8 cellular contexts compared by ENCODE assay signal in the genomic region with DNA sequence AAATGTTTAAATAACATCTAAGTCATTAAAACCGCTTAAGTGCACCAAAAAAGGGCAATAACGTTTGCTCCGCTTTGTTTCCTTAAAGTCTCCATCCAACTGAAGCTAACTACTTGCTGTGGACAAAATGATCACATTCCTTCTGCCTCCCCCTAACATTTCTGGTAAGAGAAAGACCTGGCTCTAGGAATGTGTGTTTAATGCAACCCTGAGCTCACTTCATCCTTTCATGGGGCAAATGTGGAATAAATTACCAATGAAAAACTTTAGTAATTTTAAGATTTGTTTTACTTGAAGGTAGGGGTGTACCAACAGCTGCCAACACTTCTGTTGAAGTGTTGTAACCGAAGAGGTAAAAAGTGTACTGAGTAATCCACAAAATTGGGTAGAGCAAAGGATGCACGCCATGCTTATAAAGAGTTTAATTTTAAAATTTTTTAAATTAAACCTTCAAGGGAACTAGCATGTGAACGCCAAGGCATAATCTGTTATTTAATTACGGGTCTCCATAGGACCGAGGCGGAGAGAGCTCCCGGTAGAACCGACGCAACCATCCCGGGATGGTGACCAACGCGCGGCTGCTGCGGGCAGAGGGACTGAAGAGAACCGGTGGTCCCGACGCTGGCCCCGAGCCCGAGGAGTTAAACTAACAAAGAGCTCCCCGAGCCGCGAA. TPM values are rescaled to one million over a fixed set of nuclear protein-coding genes. Genes with fewer than 3 reads are reported as not detected.
DNase-seq lines count a peak whose midpoint lies in the region; ATAC-seq and TF ChIP-seq lines count a peak whose summit lies in the region.

No MANE protein-coding gene starts in this region.

- no peaks in the 10 kb centered on the region for H3K36me3 Mint-ChIP-seq in CD4-positive, CD25-positive, alpha-beta regulatory T cell

- H3K9me3 ChIP-seq in CD4-positive, CD25-positive, alpha-beta regulatory T cell (ENCODE audit: control insufficient read depth in 2 of 2, low read length in 2 of 2), result no peaks in the 10 kb centered on the region

- H3K4me3 Mint-ChIP-seq in CD4-positive, CD25-positive, alpha-beta regulatory T cell, result peak overlapping the region; percentile 94 to 97 (median 95)

- peak overlapping the region; percentile 24 for H3K9ac ChIP-seq in rectal smooth muscle tissue (ENCODE audit: low read length)

- H3K27ac ChIP-seq in CD4-positive, CD25-positive, alpha-beta regulatory T cell (ENCODE audit: insufficient read depth, low read length, poor library complexity, severe bottlenecking), result peak overlapping the region; percentile 87
- peak overlapping the region; percentile 98 for H3K27ac ChIP-seq in VCaP
- peak overlapping the region; percentile 99 for H3K27ac ChIP-seq in rectal smooth muscle tissue (ENCODE audit: low read depth, low read length)

- DNase-seq in CD4-positive, CD25-positive, alpha-beta regulatory T cell, result peak in 2 of 3 donors; percentile 28 to 44
- DNase-seq in H7, result peak; percentile 30
- peak in 1 of 2 donors; percentile 38 for DNase-seq in foreskin fibroblast
- no peak for DNase-seq in GM10266 (ENCODE audit: extremely low spot score)
- DNase-seq in HPDE6-E6E7 (ENCODE audit: extremely low spot score), result no peak

- no peaks in the 10 kb centered on the region for H3K36me3 ChIP-seq in CD4-positive, CD25-positive, alpha-beta regulatory T cell (ENCODE audit: control insufficient read depth, insufficient read depth, low read length)
- H3K36me3 ChIP-seq in H7 (replicated peaks; ENCODE audit: control insufficient read depth, insufficient read depth, low read length) (no peaks in the 10 kb centered on the region), rectal smooth muscle tissue (ENCODE audit: control insufficient read depth, insufficient read depth, low read length) (no peaks in the 10 kb centered on the region)

- no peak for ATAC-seq in CD4-positive, CD25-positive, alpha-beta regulatory T cell (ENCODE audit: low read depth in 2 of 2)
- ATAC-seq in HG03039 (IDR thresholded peaks at IDR 0.05; ENCODE audit: unreplicated experiment), result no peak

- no peaks in the 10 kb centered on the region for H3K27me3 Mint-ChIP-seq in CD4-positive, CD25-positive, alpha-beta regulatory T cell

- TF ChIP-seq CTCF in VCaP (conservative IDR thresholded peaks at IDR 0.05) (no peak), foreskin fibroblast (IDR thresholded peaks at IDR 0.05; ENCODE audit: low read depth, low read length) (no peak), GM10266 (IDR thresholded peaks at IDR 0.05; ENCODE audit: control insufficient read depth, insufficient read depth, low read depth, missing control alignments) (no peak)

- H3K9me3 Mint-ChIP-seq in CD4-positive, CD25-positive, alpha-beta regulatory T cell, result peaks cover 0 to 2% (median 0%) of the 10 kb centered on the region in 7 donors

- H3K27ac Mint-ChIP-seq in CD4-positive, CD25-positive, alpha-beta regulatory T cell, result peak overlapping the region; percentile 73 to 85 (median 79)

- H3K27me3 ChIP-seq in CD4-positive, CD25-positive, alpha-beta regulatory T cell (ENCODE audit: control insufficient read depth, insufficient read depth, low read length), result no peaks in the 10 kb centered on the region
- H3K27me3 ChIP-seq in H7 (ENCODE audit: control insufficient read depth, insufficient read depth, low read length) (no peaks in the 10 kb centered on the region), rectal smooth muscle tissue (ENCODE audit: control insufficient read depth, insufficient read depth, low read length) (no peaks in the 10 kb centered on the region)

- peaks cover 45% of the 10 kb centered on the region for H3K4me1 ChIP-seq in CD4-positive, CD25-positive, alpha-beta regulatory T cell (ENCODE audit: control insufficient read depth, insufficient read depth, low read length, poor library complexity, severe bottlenecking)
- H3K4me1 ChIP-seq in rectal smooth muscle tissue (ENCODE audit: control insufficient read depth, insufficient read depth, low read length), result peaks cover 24% of the 10 kb centered on the region

- H3K4me3 ChIP-seq in CD4-positive, CD25-positive, alpha-beta regulatory T cell (ENCODE audit: low read depth, low read length), result peak overlapping the region; percentile 99
- peak overlapping the region; percentile 89 for H3K4me3 ChIP-seq in H7 (ENCODE audit: insufficient read depth, low read depth, low read length)
- H3K4me3 ChIP-seq in foreskin fibroblast (ENCODE audit: low read depth in 1 of 2, low read length in 2 of 2), result peak overlapping the region; percentile 75 to 90
- peak overlapping the region; percentile 87 for H3K4me3 ChIP-seq in rectal smooth muscle tissue (ENCODE audit: low read length)

- H3K4me1 Mint-ChIP-seq in CD4-positive, CD25-positive, alpha-beta regulatory T cell, result peaks cover 28 to 53% (median 39%) of the 10 kb centered on the region in 4 donors

RNA-seq across cellular contexts. Expression of a gene that starts 1.1 kb away (rescaled TPM):
- 124 TPM for total RNA-seq in CD4-positive, CD25-positive, alpha-beta regulatory T cell
- polyA plus RNA-seq in CD4-positive, CD25-positive, alpha-beta regulatory T cell, result 10 to 100 TPM; 59.6 to 81.3 (median 69.9) TPM
- 71.6 and 72.1 TPM in 2 replicates for total RNA-seq in H7 (2014; rRNA removed; shearing (Covaris generic))

Comparison
In these comparisons a context has a peak if more than half of its experiments do, and no peak if none do; other contexts are left out.
1. DNase-seq: peak in CD4-positive, CD25-positive, alpha-beta regulatory T cell (2 of 3) and H7 (single experiment); none in GM10266 (single experiment) and HPDE6-E6E7 (single experiment).
2. Peak in every context shown above with its lines, with median percentiles within 50 percentile points of each other: H3K27ac ChIP-seq and H3K4me3 ChIP-seq.